In genomic region chr13:28539625-28540286, GRCh38 we compare ENCODE assay signal across 16 cellular contexts. TPM values are rescaled to one million over a fixed set of nuclear protein-coding genes. Genes with fewer than 3 reads are reported as not detected.
A peak's percentile ranks its signal among the peaks of the same experiment; 100 is the strongest.
DNase-seq lines count a peak whose midpoint lies in the region; ATAC-seq and TF ChIP-seq lines count a peak whose summit lies in the region.
"Had no signal": no experiment of that assay in that cellular context is flagged by ENCODE, and none has a peak within 500 bp of the region (broad histone marks: within the 10 kb centered on the region; RNA-seq: fewer than 3 reads in every experiment).

No MANE protein-coding gene starts in this region.

- no peak for TF ChIP-seq POLR2A in esophagus muscularis mucosa (IDR thresholded peaks at IDR 0.05; ENCODE audit: low read depth)

- H3K4me3 Mint-ChIP-seq in activated T-cell treated with anti-CD3 and anti-CD28 coated beads, Interleukin-2, amount 50 U/mL, for 24 hours, result peak overlapping the region; percentile 5
- H3K4me3 Mint-ChIP-seq in stimulated activated effector memory CD8-positive, alpha-beta T cell treated with anti-CD3 and anti-CD28 coated beads, Interleukin-12 subunit alpha, Interleukin-12 subunit beta, amount 100 ng/mL, for 72 hours, result peak overlapping the region; percentile 17

- intact Hi-C loops in esophagus muscularis mucosa (cut with DNase I), result no loop called here

- peaks cover 44% of the 10 kb centered on the region for H3K27me3 Mint-ChIP-seq in activated T-cell treated with anti-CD3 and anti-CD28 coated beads, Interleukin-2, amount 50 U/mL, for 24 hours

- DNase-seq in activated T-cell treated with anti-CD3 and anti-CD28 coated beads, Interleukin-2, amount 50 U/mL, for 24 hours, result no peak
- DNase-seq in activated T-cell treated with anti-CD3 and anti-CD28 coated beads, Interleukin-2, amount 50 U/mL, for 1 hour, result no peak
- DNase-seq in GM13977 (ENCODE audit: low spot score) (peak; percentile 44), M059J (ENCODE audit: low read depth) (peak; percentile 18), esophagus muscularis mucosa (ENCODE audit: extremely low spot score) (no peak), foreskin keratinocyte (no peak)
- DNase-seq in stimulated activated effector memory CD8-positive, alpha-beta T cell treated with anti-CD3 and anti-CD28 coated beads, Interleukin-12 subunit alpha, Interleukin-12 subunit beta, amount 100 ng/mL, for 72 hours (ENCODE audit: low spot score in 2 of 2), result no peak
- DNase-seq: C1 segment of cervical spinal cord, DND-41, NCI-H187, NCI-H524 treated with DMSO at 0.1 percent for 48 hours, Peyer's patch had no signal

- H3K36me3 Mint-ChIP-seq in activated T-cell treated with anti-CD3 and anti-CD28 coated beads, Interleukin-2, amount 50 U/mL, for 24 hours (ENCODE audit: low read depth), result no peaks in the 10 kb centered on the region
- H3K36me3 Mint-ChIP-seq in stimulated activated effector memory CD8-positive, alpha-beta T cell treated with anti-CD3 and anti-CD28 coated beads, Interleukin-12 subunit alpha, Interleukin-12 subunit beta, amount 100 ng/mL, for 72 hours, result no peaks in the 10 kb centered on the region

- H3K27me3 ChIP-seq in esophagus muscularis mucosa, result peaks cover 0 to 10% (median 0%) of the 10 kb centered on the region in 4 donors
- peaks cover 9% of the 10 kb centered on the region for H3K27me3 ChIP-seq in foreskin keratinocyte
- H3K27me3 ChIP-seq: Peyer's patch had no signal

- in situ Hi-C loops in GM13977 (cut with MboI; ENCODE audit: low pct_unique_long_range_greater_than_20kb, low sequenced_read_pairs, unreplicated experiment), result no loop called here

- peaks cover 0 to 16% (median 10%) of the 10 kb centered on the region in 4 donors for H3K9me3 ChIP-seq in esophagus muscularis mucosa
- H3K9me3 ChIP-seq: A549 had no signal

- H3K9me3 Mint-ChIP-seq in activated T-cell treated with anti-CD3 and anti-CD28 coated beads, Interleukin-2, amount 50 U/mL, for 24 hours, result peaks cover 16% of the 10 kb centered on the region
- H3K9me3 Mint-ChIP-seq in stimulated activated effector memory CD8-positive, alpha-beta T cell treated with anti-CD3 and anti-CD28 coated beads, Interleukin-12 subunit alpha, Interleukin-12 subunit beta, amount 100 ng/mL, for 72 hours, result peaks cover 10% of the 10 kb centered on the region

- no peak for TF ChIP-seq EP300 in esophagus muscularis mucosa (IDR thresholded peaks at IDR 0.05)

- H3K4me3 ChIP-seq in esophagus muscularis mucosa, result no peak overlapping the region
- H3K4me3 ChIP-seq: A549, HAP-1, Peyer's patch had no signal

- H3K27ac ChIP-seq in esophagus muscularis mucosa (replicated peaks in 1 of 4) (no peak overlapping the region), foreskin keratinocyte (no peak overlapping the region)
- H3K27ac ChIP-seq: A549, Peyer's patch had no signal

- peaks cover 37% of the 10 kb centered on the region for H3K4me1 Mint-ChIP-seq in activated T-cell treated with anti-CD3 and anti-CD28 coated beads, Interleukin-2, amount 50 U/mL, for 24 hours (ENCODE audit: low read depth)
- H3K4me1 Mint-ChIP-seq in stimulated activated effector memory CD8-positive, alpha-beta T cell treated with anti-CD3 and anti-CD28 coated beads, Interleukin-12 subunit alpha, Interleukin-12 subunit beta, amount 100 ng/mL, for 72 hours, result peaks cover 20% of the 10 kb centered on the region

- ATAC-seq in stimulated activated effector memory CD8-positive, alpha-beta T cell treated with anti-CD3 and anti-CD28 coated beads, Interleukin-12 subunit alpha, Interleukin-12 subunit beta, amount 100 ng/mL, for 72 hours, result peak; percentile 54
- ATAC-seq in foreskin keratinocyte, result no peak
- ATAC-seq: A549, Right ventricle myocardium inferior had no signal

- TF ChIP-seq CTCF in GM13977 (IDR thresholded peaks at IDR 0.05; ENCODE audit: extremely low read depth, insufficient read depth, missing control alignments) (no peak), esophagus muscularis mucosa (IDR thresholded peaks at IDR 0.05) (no peak), foreskin keratinocyte (conservative IDR thresholded peaks at IDR 0.05) (no peak)

- H3K27ac Mint-ChIP-seq in activated T-cell treated with anti-CD3 and anti-CD28 coated beads, Interleukin-2, amount 50 U/mL, for 24 hours, result peak overlapping the region; percentile 89
- H3K27ac Mint-ChIP-seq in stimulated activated effector memory CD8-positive, alpha-beta T cell treated with anti-CD3 and anti-CD28 coated beads, Interleukin-12 subunit alpha, Interleukin-12 subunit beta, amount 100 ng/mL, for 72 hours, result no peak overlapping the region

- WGBS in esophagus muscularis mucosa, result 88% methylated on average over 2 of the region's 2 CpGs

- H3K4me1 ChIP-seq in esophagus muscularis mucosa (no peaks in the 10 kb centered on the region), foreskin keratinocyte (no peaks in the 10 kb centered on the region)
- H3K4me1 ChIP-seq: A549 had no signal

- no peaks in the 10 kb centered on the region for H3K36me3 ChIP-seq in esophagus muscularis mucosa
- H3K36me3 ChIP-seq: HAP-1, Peyer's patch had no signal

RNA-seq across cellular contexts. Expression of gene FLT1, which starts 44.8 kb away (rescaled TPM):
- total RNA-seq in M059J (2014; rRNA removed; shearing (Covaris generic)), result 1.4 and 3.5 TPM in 2 replicates
- total RNA-seq in esophagus muscularis mucosa (10 to 100 TPM; 12.5 to 46.2 (median 31.3) TPM), foreskin keratinocyte (not detected in 2 replicates)
- polyA plus RNA-seq in foreskin keratinocyte, result not detected in 2 replicates
- total RNA-seq: LHCN-M2 had no signal
- polyA plus RNA-seq: A549 had no signal

Comparison
In these comparisons a context has a peak if more than half of its experiments do, and no peak if none do; other contexts are left out.
1. DNase-seq: peak in GM13977 (single experiment) and M059J (single experiment); none in activated T-cell treated with anti-CD3 and anti-CD28 coated beads, Interleukin-2, amount 50 U/mL, for 24 hours (single experiment), activated T-cell treated with anti-CD3 and anti-CD28 coated beads, Interleukin-2, amount 50 U/mL, for 1 hour (single experiment), stimulated activated effector memory CD8-positive, alpha-beta T cell treated with anti-CD3 and anti-CD28 coated beads, Interleukin-12 subunit alpha, Interleukin-12 subunit beta, amount 100 ng/mL, for 72 hours (0 of 2), esophagus muscularis mucosa (single experiment) and foreskin keratinocyte (0 of 2).